Comparison of ENCODE assay signal across 1 cellular context in genomic region chr18:62289047-62289446, GRCh38.
TF ChIP-seq lines count a peak whose summit lies in the region.

No MANE protein-coding gene starts in this region.

TF ChIP-seq in HepG2, 621 proteins besides CTCF, POLR2A, EP300 and RAD21 (continued from another document):
- no peak for TF ChIP-seq ZNF556 (CRISPR knock-in tag; IDR thresholded peaks at IDR 0.05; ENCODE audit: borderline replicate concordance)
- no peak for TF ChIP-seq NFKB2 (CRISPR knock-in tag; IDR thresholded peaks at IDR 0.05; ENCODE audit: borderline replicate concordance)
- TF ChIP-seq RBM22 (optimal IDR thresholded peaks at IDR 0.05; ENCODE audit: low read length) = no peak
- TF ChIP-seq ZNF510 (CRISPR knock-in tag; IDR thresholded peaks at IDR 0.05; ENCODE audit: low read depth) = no peak
- no peak for TF ChIP-seq REPIN1 (CRISPR knock-in tag; IDR thresholded peaks at IDR 0.05; ENCODE audit: borderline replicate concordance, low read depth)
- no peak for TF ChIP-seq ZHX2 (IDR thresholded peaks at IDR 0.05; ENCODE audit: low read depth)
- TF ChIP-seq ZHX2 (CRISPR knock-in tag; IDR thresholded peaks at IDR 0.05; ENCODE audit: borderline replicate concordance) = no peak
- no peak for TF ChIP-seq ZNF580 (CRISPR knock-in tag; IDR thresholded peaks at IDR 0.05; ENCODE audit: borderline replicate concordance, low read depth)
- TF ChIP-seq HNRNPH1 (optimal IDR thresholded peaks at IDR 0.05; ENCODE audit: low read depth, low read length) = no peak
TF ChIP-seq in HepG2: peak in this region for 0.
